In the genomic region with DNA sequence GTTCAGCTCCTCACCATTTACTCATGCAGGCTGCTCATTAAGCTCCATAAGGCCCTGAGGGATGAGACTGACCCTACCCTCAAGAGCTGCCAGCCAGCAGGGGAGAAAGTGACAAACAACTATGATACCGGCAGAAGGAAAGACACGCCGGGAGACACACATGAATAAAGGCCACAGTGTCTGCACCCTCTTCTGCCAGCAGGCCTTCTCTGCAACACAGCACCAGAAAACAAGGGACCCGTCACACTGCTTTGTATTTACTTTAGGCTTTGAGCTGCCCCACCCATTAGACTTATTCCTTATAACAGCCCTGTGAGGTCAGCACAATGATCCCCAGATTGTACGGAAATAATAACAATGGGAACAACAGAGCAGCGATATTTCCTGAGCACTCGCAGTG, we compare ENCODE assay signal across 10 cellular contexts. TPM values are rescaled to one million over a fixed set of nuclear protein-coding genes. Genes with fewer than 3 reads are reported as not detected.
"Had no signal": no experiment of that assay in that cellular context is flagged by ENCODE, and none has a peak within 500 bp of the region (broad histone marks: within the 10 kb centered on the region; RNA-seq: fewer than 3 reads in every experiment).

No MANE protein-coding gene starts in this region.

- H2AFZ ChIP-seq: GM23338 had no signal

- H3K27ac ChIP-seq: HL-60 had no signal

- H3K4me3 ChIP-seq: GM23338 had no signal

- ATAC-seq: GM23338, HCT116 had no signal

- H3K4me2 ChIP-seq: GM23338 had no signal

- FAIRE-seq: H1, H54, HTR-8/SVneo had no signal

- DNase-seq: H9, HFFc6, KBM-7 had no signal

RNA-seq across cellular contexts. Expression of gene GABBR2, which starts 7.2 kb away (rescaled TPM):
- polyA plus RNA-seq: IgD-negative memory B cell had no signal
